Comparison of ENCODE assay signal across 2 cellular contexts in the genomic region with DNA sequence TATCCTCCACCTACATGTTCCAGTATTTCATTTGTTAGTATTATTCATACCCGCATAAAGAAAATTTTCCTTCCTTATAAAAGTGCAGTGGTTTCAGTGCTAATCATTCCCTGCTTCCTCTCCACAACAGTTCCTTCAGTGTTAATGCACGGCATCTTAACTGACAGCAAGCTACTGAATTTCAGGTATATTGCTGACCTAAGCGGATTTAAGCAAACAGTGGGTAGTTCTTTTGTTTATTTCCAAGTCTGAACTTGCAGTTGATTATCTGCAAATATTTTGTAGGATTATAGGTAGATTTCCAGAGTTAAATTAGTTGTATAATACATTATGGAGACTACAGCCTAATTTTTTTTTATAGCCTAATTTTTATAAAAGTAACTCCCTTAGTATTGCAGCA.
TF ChIP-seq lines count a peak whose summit lies in the region.

No MANE protein-coding gene starts in this region.

TF ChIP-seq in HepG2, 621 proteins besides CTCF, POLR2A, EP300 and RAD21:
- no peak for TF ChIP-seq TCF12 (IDR thresholded peaks at IDR 0.05)
- TF ChIP-seq TCF12 (CRISPR knock-in tag; IDR thresholded peaks at IDR 0.05): no peak
- peak; percentile 99 for TF ChIP-seq MAFF (IDR thresholded peaks at IDR 0.05; ENCODE audit: low read depth, low read length)
- peak; percentile 99 to 100 for TF ChIP-seq MAFK (conservative IDR thresholded peaks at IDR 0.05 in 1 of 2, IDR thresholded peaks at IDR 0.05 in 1 of 2; ENCODE audit: low read length in 2 of 2)
- TF ChIP-seq, protein P1, sequence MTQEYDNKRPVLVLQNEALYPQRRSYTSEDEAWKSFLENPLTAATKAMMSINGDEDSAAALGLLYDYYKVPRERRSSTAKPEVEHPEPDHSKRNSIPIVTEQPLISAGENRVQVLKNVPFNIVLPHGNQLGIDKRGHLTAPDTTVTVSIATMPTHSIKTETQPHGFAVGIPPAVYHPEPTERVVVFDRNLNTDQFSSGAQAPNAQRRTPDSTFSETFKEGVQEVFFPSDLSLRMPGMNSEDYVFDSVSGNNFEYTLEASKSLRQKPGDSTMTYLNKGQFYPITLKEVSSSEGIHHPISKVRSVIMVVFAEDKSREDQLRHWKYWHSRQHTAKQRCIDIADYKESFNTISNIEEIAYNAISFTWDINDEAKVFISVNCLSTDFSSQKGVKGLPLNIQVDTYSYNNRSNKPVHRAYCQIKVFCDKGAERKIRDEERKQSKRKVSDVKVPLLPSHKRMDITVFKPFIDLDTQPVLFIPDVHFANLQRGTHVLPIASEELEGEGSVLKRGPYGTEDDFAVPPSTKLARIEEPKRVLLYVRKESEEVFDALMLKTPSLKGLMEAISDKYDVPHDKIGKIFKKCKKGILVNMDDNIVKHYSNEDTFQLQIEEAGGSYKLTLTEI (CRISPR knock-in tag; conservative IDR thresholded peaks at IDR 0.05): no peak
TF ChIP-seq in HepG2: peak in this region for 2.

TF ChIP-seq in K562, 482 proteins besides CTCF, POLR2A, EP300 and RAD21:
- peak; percentile 99 for TF ChIP-seq MAFF (IDR thresholded peaks at IDR 0.05; ENCODE audit: low read length)
- no peak for TF ChIP-seq FOXJ2 (tag; IDR thresholded peaks at IDR 0.05)
- peak; percentile 95 for TF ChIP-seq ZNF316 (IDR thresholded peaks at IDR 0.05)
- peak; percentile 99 for TF ChIP-seq MAFK (IDR thresholded peaks at IDR 0.05; ENCODE audit: low read length)
- TF ChIP-seq C11orf30 (IDR thresholded peaks at IDR 0.05; ENCODE audit: low read depth): peak; percentile 92
- peak; percentile 92 for TF ChIP-seq MAFG (tag; conservative IDR thresholded peaks at IDR 0.05)
- TF ChIP-seq XRCC5 (IDR thresholded peaks at IDR 0.05; ENCODE audit: low read depth, low read length): no peak
- TF ChIP-seq ZNF347 (CRISPR knock-in tag; IDR thresholded peaks at IDR 0.05; ENCODE audit: low read depth): no peak
TF ChIP-seq in K562: peak in this region for 5.
